In the genomic region with DNA sequence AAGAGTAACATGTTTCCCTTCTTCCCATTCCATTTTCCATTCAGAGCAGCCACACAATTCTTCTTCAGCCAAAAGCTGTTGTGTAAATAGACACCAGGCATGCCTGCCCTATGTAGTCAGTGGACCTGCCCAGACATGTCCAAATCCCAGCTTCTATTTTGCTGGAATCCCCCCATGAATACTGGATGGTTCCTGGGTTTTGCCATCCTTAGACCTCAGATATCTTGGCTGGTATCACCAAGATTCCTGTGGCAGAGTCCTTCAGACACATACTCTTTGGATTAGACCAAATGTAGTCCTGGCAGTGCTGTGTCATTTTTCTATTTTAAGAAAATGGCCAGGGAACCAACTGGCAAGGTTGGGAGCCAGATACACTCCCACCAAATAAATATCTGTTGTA, we compare ENCODE assay signal across 15 cellular contexts. TPM values are rescaled to one million over a fixed set of nuclear protein-coding genes. Genes with fewer than 3 reads are reported as not detected.
DNase-seq lines count a peak whose midpoint lies in the region; ATAC-seq and TF ChIP-seq lines count a peak whose summit lies in the region.
"Had no signal": no experiment of that assay in that cellular context is flagged by ENCODE, and none has a peak within 500 bp of the region (broad histone marks: within the 10 kb centered on the region; RNA-seq: fewer than 3 reads in every experiment).

No MANE protein-coding gene starts in this region.

- no peaks in the 10 kb centered on the region for H3K36me3 Mint-ChIP-seq in activated CD8-positive, alpha-beta memory T cell treated with anti-CD3 and anti-CD28 coated beads, Interleukin-2, amount 10 ng/mL, durations not matched to agents 7 days and 5 days

- no peaks in the 10 kb centered on the region for H3K9me3 Mint-ChIP-seq in activated CD8-positive, alpha-beta memory T cell treated with anti-CD3 and anti-CD28 coated beads, Interleukin-2, amount 10 ng/mL, durations not matched to agents 7 days and 5 days (ENCODE audit: low read depth)

- no peak overlapping the region for H3K4me3 ChIP-seq in fibroblast of mammary gland (ENCODE audit: control insufficient read depth, low read depth, low read length)

- DNase-seq in NCI-H146 (lab: John Stamatoyannopoulos, UW) (peak; percentile 17), NCI-H146 treated with DMSO at 0.1 percent for 48 hours (lab: John Stamatoyannopoulos, UW; ENCODE audit: unreplicated experiment) (no peak), NCI-H748 treated with DMSO at 0.1 percent for 48 hours (lab: John Stamatoyannopoulos, UW) (peak; percentile 15), fibroblast of mammary gland (ENCODE audit: low read depth) (peak; percentile 86), renal cortical epithelial cell (ENCODE audit: low read depth) (peak; percentile 53), G401 (ENCODE audit: low spot score) (no peak)
- no peak for DNase-seq in activated CD8-positive, alpha-beta memory T cell treated with anti-CD3 and anti-CD28 coated beads, Interleukin-2, amount 10 ng/mL, durations not matched to agents 7 days and 5 days
- DNase-seq: dermis blood vessel endothelial cell; GDM1; NCI-H1417 treated with DMSO at 0.1 percent for 48 hours; stimulated activated CD4-positive, alpha-beta T cell treated with anti-CD3 and anti-CD28 coated beads, Interleukin-4, amount 100 ng/mL, for 1 hour; substantia nigra had no signal

- H3K4me1 Mint-ChIP-seq in activated CD8-positive, alpha-beta memory T cell treated with anti-CD3 and anti-CD28 coated beads, Interleukin-2, amount 10 ng/mL, durations not matched to agents 7 days and 5 days = no peaks in the 10 kb centered on the region

- in situ Hi-C loops in G401 (cut with HindIII; ENCODE audit: low sequenced_read_pairs) = no loop called here

- CTCF ChIA-PET in activated CD8-positive, alpha-beta memory T cell treated with anti-CD3 and anti-CD28 coated beads, Interleukin-2, amount 10 ng/mL, durations not matched to agents 7 days and 5 days (lab: Charles Lee) = no interaction called here

- H3K27ac Mint-ChIP-seq in activated CD8-positive, alpha-beta memory T cell treated with anti-CD3 and anti-CD28 coated beads, Interleukin-2, amount 10 ng/mL, durations not matched to agents 7 days and 5 days = no peak overlapping the region

- no peak overlapping the region for H3K4me3 Mint-ChIP-seq in activated CD8-positive, alpha-beta memory T cell treated with anti-CD3 and anti-CD28 coated beads, Interleukin-2, amount 10 ng/mL, durations not matched to agents 7 days and 5 days

- H3K27me3 Mint-ChIP-seq in activated CD8-positive, alpha-beta memory T cell treated with anti-CD3 and anti-CD28 coated beads, Interleukin-2, amount 10 ng/mL, durations not matched to agents 7 days and 5 days = peaks cover 24% of the 10 kb centered on the region

- no peak for TF ChIP-seq CTCF in fibroblast of mammary gland (conservative IDR thresholded peaks at IDR 0.05; ENCODE audit: control insufficient read depth, insufficient read depth, low read depth, low read length)

- ATAC-seq in HG02981 (IDR thresholded peaks at IDR 0.05; ENCODE audit: unreplicated experiment) = no peak
- ATAC-seq in activated CD8-positive, alpha-beta memory T cell treated with anti-CD3 and anti-CD28 coated beads, Interleukin-2, amount 10 ng/mL, durations not matched to agents 7 days and 5 days = no peak
- ATAC-seq: Panc1 had no signal

RNA-seq across cellular contexts. Expression of gene FST, which starts 10.3 kb away (rescaled TPM):
- total RNA-seq in renal cortical epithelial cell = 0.15 and 0.87 TPM in 2 replicates
- total RNA-seq in G401 (2014; rRNA removed; shearing (Covaris generic)) = not detected in 2 replicates
- under 1 TPM; 0.47 to 0.49 TPM for total RNA-seq in activated CD8-positive, alpha-beta memory T cell treated with anti-CD3 and anti-CD28 coated beads, Interleukin-2, amount 10 ng/mL, durations not matched to agents 7 days and 5 days
- total RNA-seq: A673 had no signal

Comparison
In these comparisons a context has a peak if more than half of its experiments do, and no peak if none do; other contexts are left out.
1. DNase-seq: peak in NCI-H146 (single experiment), NCI-H748 treated with DMSO at 0.1 percent for 48 hours (single experiment), fibroblast of mammary gland (single experiment) and renal cortical epithelial cell (single experiment); none in NCI-H146 treated with DMSO at 0.1 percent for 48 hours (single experiment), G401 (single experiment) and activated CD8-positive, alpha-beta memory T cell treated with anti-CD3 and anti-CD28 coated beads, Interleukin-2, amount 10 ng/mL, durations not matched to agents 7 days and 5 days (single experiment).